1 cellular context compared by ENCODE assay signal in genomic region chr6:111090766-111091165, GRCh38.
TF ChIP-seq lines count a peak whose summit lies in the region.

No MANE protein-coding gene starts in this region.

TF ChIP-seq in GM23338, 12 proteins besides CTCF, POLR2A, EP300 and RAD21:
- TF ChIP-seq, protein P1, sequence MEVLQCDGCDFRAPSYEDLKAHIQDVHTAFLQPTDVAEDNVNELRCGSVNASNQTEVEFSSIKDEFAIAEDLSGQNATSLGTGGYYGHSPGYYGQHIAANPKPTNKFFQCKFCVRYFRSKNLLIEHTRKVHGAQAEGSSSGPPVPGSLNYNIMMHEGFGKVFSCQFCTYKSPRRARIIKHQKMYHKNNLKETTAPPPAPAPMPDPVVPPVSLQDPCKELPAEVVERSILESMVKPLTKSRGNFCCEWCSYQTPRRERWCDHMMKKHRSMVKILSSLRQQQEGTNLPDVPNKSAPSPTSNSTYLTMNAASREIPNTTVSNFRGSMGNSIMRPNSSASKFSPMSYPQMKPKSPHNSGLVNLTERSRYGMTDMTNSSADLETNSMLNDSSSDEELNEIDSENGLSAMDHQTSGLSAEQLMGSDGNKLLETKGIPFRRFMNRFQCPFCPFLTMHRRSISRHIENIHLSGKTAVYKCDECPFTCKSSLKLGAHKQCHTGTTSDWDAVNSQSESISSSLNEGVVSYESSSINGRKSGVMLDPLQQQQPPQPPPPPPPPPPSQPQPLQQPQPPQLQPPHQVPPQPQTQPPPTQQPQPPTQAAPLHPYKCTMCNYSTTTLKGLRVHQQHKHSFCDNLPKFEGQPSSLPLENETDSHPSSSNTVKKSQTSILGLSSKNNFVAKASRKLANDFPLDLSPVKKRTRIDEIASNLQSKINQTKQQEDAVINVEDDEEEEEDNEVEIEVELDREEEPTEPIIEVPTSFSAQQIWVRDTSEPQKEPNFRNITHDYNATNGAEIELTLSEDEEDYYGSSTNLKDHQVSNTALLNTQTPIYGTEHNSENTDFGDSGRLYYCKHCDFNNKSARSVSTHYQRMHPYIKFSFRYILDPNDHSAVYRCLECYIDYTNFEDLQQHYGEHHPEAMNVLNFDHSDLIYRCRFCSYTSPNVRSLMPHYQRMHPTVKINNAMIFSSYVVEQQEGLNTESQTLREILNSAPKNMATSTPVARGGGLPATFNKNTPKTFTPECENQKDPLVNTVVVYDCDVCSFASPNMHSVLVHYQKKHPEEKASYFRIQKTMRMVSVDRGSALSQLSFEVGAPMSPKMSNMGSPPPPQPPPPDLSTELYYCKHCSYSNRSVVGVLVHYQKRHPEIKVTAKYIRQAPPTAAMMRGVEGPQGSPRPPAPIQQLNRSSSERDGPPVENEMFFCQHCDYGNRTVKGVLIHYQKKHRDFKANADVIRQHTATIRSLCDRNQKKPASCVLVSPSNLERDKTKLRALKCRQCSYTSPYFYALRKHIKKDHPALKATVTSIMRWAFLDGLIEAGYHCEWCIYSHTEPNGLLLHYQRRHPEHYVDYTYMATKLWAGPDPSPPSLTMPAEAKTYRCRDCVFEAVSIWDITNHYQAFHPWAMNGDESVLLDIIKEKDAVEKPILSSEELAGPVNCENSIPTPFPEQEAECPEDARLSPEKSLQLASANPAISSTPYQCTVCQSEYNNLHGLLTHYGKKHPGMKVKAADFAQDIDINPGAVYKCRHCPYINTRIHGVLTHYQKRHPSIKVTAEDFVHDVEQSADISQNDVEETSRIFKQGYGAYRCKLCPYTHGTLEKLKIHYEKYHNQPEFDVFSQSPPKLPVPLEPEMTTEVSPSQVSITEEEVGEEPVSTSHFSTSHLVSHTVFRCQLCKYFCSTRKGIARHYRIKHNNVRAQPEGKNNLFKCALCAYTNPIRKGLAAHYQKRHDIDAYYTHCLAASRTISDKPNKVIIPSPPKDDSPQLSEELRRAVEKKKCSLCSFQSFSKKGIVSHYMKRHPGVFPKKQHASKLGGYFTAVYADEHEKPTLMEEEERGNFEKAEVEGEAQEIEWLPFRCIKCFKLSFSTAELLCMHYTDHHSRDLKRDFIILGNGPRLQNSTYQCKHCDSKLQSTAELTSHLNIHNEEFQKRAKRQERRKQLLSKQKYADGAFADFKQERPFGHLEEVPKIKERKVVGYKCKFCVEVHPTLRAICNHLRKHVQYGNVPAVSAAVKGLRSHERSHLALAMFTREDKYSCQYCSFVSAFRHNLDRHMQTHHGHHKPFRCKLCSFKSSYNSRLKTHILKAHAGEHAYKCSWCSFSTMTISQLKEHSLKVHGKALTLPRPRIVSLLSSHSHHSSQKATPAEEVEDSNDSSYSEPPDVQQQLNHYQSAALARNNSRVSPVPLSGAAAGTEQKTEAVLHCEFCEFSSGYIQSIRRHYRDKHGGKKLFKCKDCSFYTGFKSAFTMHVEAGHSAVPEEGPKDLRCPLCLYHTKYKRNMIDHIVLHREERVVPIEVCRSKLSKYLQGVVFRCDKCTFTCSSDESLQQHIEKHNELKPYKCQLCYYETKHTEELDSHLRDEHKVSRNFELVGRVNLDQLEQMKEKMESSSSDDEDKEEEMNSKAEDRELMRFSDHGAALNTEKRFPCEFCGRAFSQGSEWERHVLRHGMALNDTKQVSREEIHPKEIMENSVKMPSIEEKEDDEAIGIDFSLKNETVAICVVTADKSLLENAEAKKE (CRISPR knock-in tag; IDR thresholded peaks at IDR 0.05): no peak
- no peak for TF ChIP-seq REST (IDR thresholded peaks at IDR 0.05; ENCODE audit: unreplicated experiment)
- no peak for TF ChIP-seq JUNB (IDR thresholded peaks at IDR 0.05; ENCODE audit: unreplicated experiment)
- TF ChIP-seq STAT1 (IDR thresholded peaks at IDR 0.05; ENCODE audit: unreplicated experiment): no peak
- no peak for TF ChIP-seq EZH2 (IDR thresholded peaks at IDR 0.05; ENCODE audit: low read depth, unreplicated experiment)
- no peak for TF ChIP-seq EZH2phosphoT487 (IDR thresholded peaks at IDR 0.05; ENCODE audit: unreplicated experiment)
- TF ChIP-seq, protein P2, sequence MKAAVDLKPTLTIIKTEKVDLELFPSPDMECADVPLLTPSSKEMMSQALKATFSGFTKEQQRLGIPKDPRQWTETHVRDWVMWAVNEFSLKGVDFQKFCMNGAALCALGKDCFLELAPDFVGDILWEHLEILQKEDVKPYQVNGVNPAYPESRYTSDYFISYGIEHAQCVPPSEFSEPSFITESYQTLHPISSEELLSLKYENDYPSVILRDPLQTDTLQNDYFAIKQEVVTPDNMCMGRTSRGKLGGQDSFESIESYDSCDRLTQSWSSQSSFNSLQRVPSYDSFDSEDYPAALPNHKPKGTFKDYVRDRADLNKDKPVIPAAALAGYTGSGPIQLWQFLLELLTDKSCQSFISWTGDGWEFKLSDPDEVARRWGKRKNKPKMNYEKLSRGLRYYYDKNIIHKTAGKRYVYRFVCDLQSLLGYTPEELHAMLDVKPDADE (IDR thresholded peaks at IDR 0.05): no peak
- no peak for TF ChIP-seq NANOG (IDR thresholded peaks at IDR 0.05; ENCODE audit: borderline replicate concordance)
- no peak for TF ChIP-seq CREB1 (CRISPR knock-in tag; IDR thresholded peaks at IDR 0.05; ENCODE audit: low read depth)
- TF ChIP-seq POLR2AphosphoS5 (IDR thresholded peaks at IDR 0.05; ENCODE audit: low read depth): no peak
- TF ChIP-seq ZNF114 (CRISPR knock-in tag; IDR thresholded peaks at IDR 0.05): no peak
- TF ChIP-seq ZNF331 (CRISPR knock-in tag; IDR thresholded peaks at IDR 0.05; ENCODE audit: low read depth): no peak
